16 cellular contexts compared by ENCODE assay signal in the genomic region with DNA sequence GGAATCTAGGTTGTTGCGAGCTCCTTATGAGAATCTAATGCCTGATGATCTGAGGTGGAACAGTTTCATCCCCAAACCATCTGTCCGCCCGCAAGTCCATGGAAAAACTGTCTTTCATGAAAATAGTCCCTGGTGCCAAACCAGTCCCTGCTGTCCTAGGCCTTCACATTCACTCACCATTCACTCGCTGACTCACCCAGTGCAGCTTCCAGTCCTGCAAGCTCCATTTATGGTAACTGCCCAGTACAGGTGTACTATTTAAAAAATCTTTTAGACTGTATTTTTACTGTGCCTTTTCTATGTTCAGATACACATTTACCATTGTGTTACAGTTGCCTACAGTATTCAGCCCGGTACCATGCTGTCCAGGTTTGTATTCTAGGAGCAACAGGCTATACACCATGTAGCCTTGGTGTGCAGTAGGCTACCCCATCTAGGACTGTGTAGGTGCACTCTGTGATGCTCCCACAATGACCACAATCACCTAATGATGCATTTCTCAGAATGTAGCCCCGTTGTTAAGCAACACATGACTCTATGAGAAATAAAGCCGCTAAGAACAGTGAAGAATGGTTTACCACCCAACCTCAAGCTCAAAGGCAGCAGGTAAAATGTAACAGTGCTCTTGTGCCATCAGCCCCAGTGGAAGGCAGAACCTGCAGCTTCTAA. TPM values are rescaled to one million over a fixed set of nuclear protein-coding genes. Genes with fewer than 3 reads are reported as not detected.
DNase-seq lines count a peak whose midpoint lies in the region; ATAC-seq and TF ChIP-seq lines count a peak whose summit lies in the region.
"Had no signal": no experiment of that assay in that cellular context is flagged by ENCODE, and none has a peak within 500 bp of the region (broad histone marks: within the 10 kb centered on the region; RNA-seq: fewer than 3 reads in every experiment).

No MANE protein-coding gene starts in this region.

- H3K4me3 ChIP-seq in PC-3 (ENCODE audit: low read length) = no peak overlapping the region
- no peak overlapping the region for H3K4me3 ChIP-seq in trophoblast cell (ENCODE audit: low read depth, low read length)
- H3K4me3 ChIP-seq in PC-9 = no peak overlapping the region
- H3K4me3 ChIP-seq: tibial nerve had no signal

- H3K79me1 ChIP-seq in trophoblast cell (ENCODE audit: low read length) = peaks cover 7% of the 10 kb centered on the region

- H3K79me2 ChIP-seq in PC-3 (ENCODE audit: low read length) (peaks cover 58% of the 10 kb centered on the region), trophoblast cell (ENCODE audit: control insufficient read depth, insufficient read depth, low read length, poor library complexity) (peaks cover 5% of the 10 kb centered on the region), PC-9 (ENCODE audit: low read depth) (no peaks in the 10 kb centered on the region)

- H3K27ac ChIP-seq in PC-3 (ENCODE audit: low read length) (no peak overlapping the region), epithelial cell of prostate (peak overlapping the region; percentile 1), trophoblast cell (ENCODE audit: low read depth, low read length) (no peak overlapping the region), PC-9 (no peak overlapping the region)
- H3K27ac ChIP-seq: 22Rv1 had no signal

- POLR2A ChIA-PET in PC-3 (lab: Charles Lee; ENCODE audit: unreplicated experiment) = no interaction called here
- POLR2A ChIA-PET in PC-9 (lab: Charles Lee; ENCODE audit: unreplicated experiment) = interaction anchor here (0.6 to 0.9 kb wide), 4 partner anchors 12 to 128 kb away, joined by 3 to 6 read pairs (median 4); no protein-coding TSS in a partner anchor

- H2BK12ac ChIP-seq in trophoblast cell (ENCODE audit: low read length) = no peak overlapping the region

- H3K4me1 ChIP-seq in PC-3 (ENCODE audit: insufficient read depth, low read length) = peaks cover 23% of the 10 kb centered on the region
- peaks cover 8 to 13% of the 10 kb centered on the region in 2 experiments for H3K4me1 ChIP-seq in trophoblast cell (ENCODE audit: control insufficient read depth in 1 of 2, insufficient read depth in 2 of 2, low read length in 2 of 2)
- H3K4me1 ChIP-seq in PC-9 (replicated peaks; ENCODE audit: insufficient read depth) = no peaks in the 10 kb centered on the region; the same call in 1 of the 2 replicates

- H2AFZ ChIP-seq in PC-3 (ENCODE audit: low read length) = no peak overlapping the region
- H2AFZ ChIP-seq in trophoblast cell (ENCODE audit: insufficient read depth, low read length, poor library complexity) = no peak overlapping the region
- H2AFZ ChIP-seq in PC-9 = no peak overlapping the region

- no peak overlapping the region for H3K18ac ChIP-seq in trophoblast cell (ENCODE audit: low read length)

- CTCF ChIA-PET in PC-3 (lab: Charles Lee) = no interaction called here
- CTCF ChIA-PET in PC-9 (lab: Charles Lee) = interaction anchor here (0.5 kb wide), 4 partner anchors 51 to 262 kb away, joined by 3 to 12 read pairs (median 4); no protein-coding TSS in a partner anchor

- no peaks in the 10 kb centered on the region for H3K9me3 ChIP-seq in PC-3 (ENCODE audit: low read length)
- H3K9me3 ChIP-seq in trophoblast cell (ENCODE audit: insufficient read depth, low read depth, low read length) = no peaks in the 10 kb centered on the region
- no peaks in the 10 kb centered on the region for H3K9me3 ChIP-seq in PC-9 (ENCODE audit: insufficient read depth, low read depth)
- H3K9me3 ChIP-seq: tibial nerve had no signal

- no peak overlapping the region for H4K12ac ChIP-seq in trophoblast cell (ENCODE audit: low read depth, low read length)

- H3K36me3 ChIP-seq in PC-3 (ENCODE audit: low read depth, low read length) = no peaks in the 10 kb centered on the region
- H3K36me3 ChIP-seq in trophoblast cell (ENCODE audit: control insufficient read depth in 1 of 2, insufficient read depth in 2 of 2, low read length in 2 of 2) = no peaks in the 10 kb centered on the region
- no peaks in the 10 kb centered on the region for H3K36me3 ChIP-seq in PC-9 (ENCODE audit: low read depth)
- H3K36me3 ChIP-seq: tibial nerve had no signal

- no CpG with 5 or more reads among the region's 7 CpGs for WGBS in trophoblast cell (ENCODE audit: extremely low coverage, insufficient coverage, insufficient read length)

- BruUV-seq in PC-3 (replicated peaks; lab: Mats Ljungman, UMichigan) (no TSS peak), PC-9 (replicated peaks; lab: Mats Ljungman, UMichigan) (no TSS peak)

- H3K27me3 ChIP-seq in PC-3 (ENCODE audit: low read length) = no peaks in the 10 kb centered on the region
- no peaks in the 10 kb centered on the region for H3K27me3 ChIP-seq in trophoblast cell (ENCODE audit: insufficient read depth, low read length)
- H3K27me3 ChIP-seq in PC-9 (ENCODE audit: insufficient read depth, low read depth) = no peaks in the 10 kb centered on the region
- H3K27me3 ChIP-seq: tibial nerve had no signal

- no peak overlapping the region for H4K91ac ChIP-seq in trophoblast cell (ENCODE audit: low read depth, low read length)

- no peak overlapping the region for H2AK5ac ChIP-seq in trophoblast cell (ENCODE audit: low read length)

- H3K9me2 ChIP-seq in PC-3 (replicated peaks; ENCODE audit: low read length) (no peaks in the 10 kb centered on the region), PC-9 (ENCODE audit: insufficient read depth) (no peaks in the 10 kb centered on the region)

- H3K4ac ChIP-seq in trophoblast cell (ENCODE audit: low read depth, low read length) = no peak overlapping the region

- H4K8ac ChIP-seq in trophoblast cell (ENCODE audit: low read depth, low read length) = no peak overlapping the region

- H2BK120ac ChIP-seq in trophoblast cell (ENCODE audit: insufficient read depth, low read length, poor library complexity) = no peak overlapping the region

- H3K23ac ChIP-seq in trophoblast cell (ENCODE audit: low read length) = no peak overlapping the region

- no peak overlapping the region for H3K9ac ChIP-seq in PC-3 (ENCODE audit: low read length)
- no peak overlapping the region for H3K9ac ChIP-seq in trophoblast cell (ENCODE audit: low read length)

- intact Hi-C loops in PC-3 (cut with micrococcal nuclease) = no loop called here
- intact Hi-C loops in PC-9 (cut with micrococcal nuclease; ENCODE audit: unreplicated experiment) = no loop called here

- peak overlapping the region; percentile 98; the same call in 1 of the 2 replicates for H3K4me2 ChIP-seq in PC-3 (ENCODE audit: low read length)
- H3K4me2 ChIP-seq in trophoblast cell (ENCODE audit: low read length) = no peak overlapping the region
- no peak overlapping the region for H3K4me2 ChIP-seq in PC-9

- H3F3A ChIP-seq in PC-3 (ENCODE audit: low read length, unreplicated experiment) (peaks cover 5% of the 10 kb centered on the region), PC-9 (ENCODE audit: insufficient read depth, low read depth) (peaks cover 9% of the 10 kb centered on the region; the same call in 1 of the 2 replicates)

- TF ChIP-seq CTCF in PC-3 (conservative IDR thresholded peaks at IDR 0.05; ENCODE audit: low read depth, low read length) = no peak
- no peak for TF ChIP-seq CTCF in PC-9 (conservative IDR thresholded peaks at IDR 0.05)

- no peak overlapping the region for H3K14ac ChIP-seq in trophoblast cell (ENCODE audit: low read length)

- peak; percentile 25 for DNase-seq in DMS53 (lab: John Stamatoyannopoulos, UW)
- DNase-seq in DMS53 treated with DMSO at 0.1 percent for 48 hours (lab: John Stamatoyannopoulos, UW; ENCODE audit: unreplicated experiment) = no peak
- peak; percentile 73 for DNase-seq in PC-3
- DNase-seq in epithelial cell of prostate (ENCODE audit: low read depth, low spot score) = peak; percentile 20
- DNase-seq in trophoblast cell = peak; percentile 50 to 69
- DNase-seq in PC-9 = no peak
- no peak for DNase-seq in NCI-H1048 (lab: John Stamatoyannopoulos, UW)
- DNase-seq: DMS79; hippocampal formation; MM.1S; NCI-H2081; NCI-H526; stimulated activated CD4-positive, alpha-beta T cell treated with anti-CD3 and anti-CD28 coated beads, Interleukin-4, amount 100 ng/mL, for 1 hour had no signal

- ATAC-seq in PC-3 (0 out of 2 replicates have a peak, but pooled peaks have one; percentile 14), GM21717 (IDR thresholded peaks at IDR 0.05; ENCODE audit: unreplicated experiment) (no peak)

- no peaks in the 10 kb centered on the region for H4K20me1 ChIP-seq in PC-3 (ENCODE audit: low read length)
- H4K20me1 ChIP-seq in PC-9 (ENCODE audit: insufficient read depth) = no peaks in the 10 kb centered on the region

- no peak overlapping the region for H2BK5ac ChIP-seq in trophoblast cell (ENCODE audit: low read depth, low read length, poor library complexity)

RNA-seq across cellular contexts. Expression of a gene that starts 2.4 kb away (rescaled TPM):
- 112 and 124 TPM in 2 replicates for total RNA-seq in PC-3 (2014; rRNA removed)
- 25.0 and 26.7 TPM in 2 replicates for polyA plus RNA-seq in trophoblast cell (2013)
- 78.4 and 80.0 TPM in 2 replicates for total RNA-seq in PC-9 (2021)

RNA-seq across cellular contexts. Expression of a gene that starts 7.9 kb away (rescaled TPM):
- total RNA-seq in PC-3 (2014; rRNA removed) (97.5 and 106 TPM in 2 replicates), PC-9 (2021) (87.8 and 95.8 TPM in 2 replicates)
- polyA plus RNA-seq in trophoblast cell (2013) = 40.0 and 40.1 TPM in 2 replicates

Comparison
In these comparisons a context has a peak if more than half of its experiments do, and no peak if none do; other contexts are left out.
1. DNase-seq: peak in DMS53 (single experiment), PC-3 (single experiment), epithelial cell of prostate (single experiment) and trophoblast cell (2 of 2); none in DMS53 treated with DMSO at 0.1 percent for 48 hours (single experiment), PC-9 (0 of 2) and NCI-H1048 (single experiment).